29 cellular contexts compared by ENCODE assay signal in genomic region chr17:3992370-3992769, GRCh38. TPM values are rescaled to one million over a fixed set of nuclear protein-coding genes. Genes with fewer than 3 reads are reported as not detected.
A peak's percentile ranks its signal among the peaks of the same experiment; 100 is the strongest.
DNase-seq lines count a peak whose midpoint lies in the region; ATAC-seq, FAIRE-seq and TF ChIP-seq lines count a peak whose summit lies in the region.
"Had no signal": no experiment of that assay in that cellular context is flagged by ENCODE, and none has a peak within 500 bp of the region (broad histone marks: within the 10 kb centered on the region; RNA-seq: fewer than 3 reads in every experiment).

No MANE protein-coding gene starts in this region.

- TF ChIP-seq POLR2A in right lobe of liver (IDR thresholded peaks at IDR 0.05): no peak
- TF ChIP-seq POLR2A in HepG2 (IDR thresholded peaks at IDR 0.05; ENCODE audit: insufficient read depth in 1 of 2, low read depth in 2 of 2, low read length in 2 of 2): no peak

- H3K9me3 ChIP-seq in right lobe of liver: no peaks in the 10 kb centered on the region
- no peaks in the 10 kb centered on the region for H3K9me3 ChIP-seq in HepG2 (ENCODE audit: low read length)
- peaks cover 5% of the 10 kb centered on the region for H3K9me3 ChIP-seq in upper lobe of right lung
- H3K9me3 ChIP-seq in right cardiac atrium (ENCODE audit: control insufficient read depth, low read length): no peaks in the 10 kb centered on the region
- H3K9me3 ChIP-seq: BE2C had no signal

- H3K4me3 Mint-ChIP-seq in activated CD4-positive, alpha-beta memory T cell treated with anti-CD3 and anti-CD28 coated beads, Interleukin-2, amount 10 ng/mL, durations not matched to agents 7 days and 5 days: no peak overlapping the region
- H3K4me3 Mint-ChIP-seq: CD14-positive monocyte; CD4-positive, alpha-beta memory T cell; CD4-positive, CD25-positive, alpha-beta regulatory T cell; CD8-positive, alpha-beta memory T cell had no signal

- no peak overlapping the region for H3K9ac ChIP-seq in HepG2 (ENCODE audit: insufficient read depth, low read depth, low read length)
- H3K9ac ChIP-seq: BLaER1 had no signal

- no peak overlapping the region for H3K27ac Mint-ChIP-seq in activated CD4-positive, alpha-beta memory T cell treated with anti-CD3 and anti-CD28 coated beads, Interleukin-2, amount 10 ng/mL, durations not matched to agents 7 days and 5 days
- H3K27ac Mint-ChIP-seq: CD4-positive, alpha-beta memory T cell; CD8-positive, alpha-beta memory T cell had no signal

- peak; percentile 3 to 24 (median 9) for DNase-seq in right lobe of liver
- DNase-seq in HepG2 (ENCODE audit: low spot score): no peak
- DNase-seq in coronary artery (ENCODE audit: low spot score): peak; percentile 45
- DNase-seq in posterior vena cava (ENCODE audit: low spot score): peak; percentile 62
- peak; percentile 16 for DNase-seq in upper lobe of right lung
- DNase-seq in activated CD4-positive, alpha-beta T cell treated with anti-CD3 and anti-CD28 coated beads for 4 hours: no peak
- no peak for DNase-seq in activated CD4-positive, alpha-beta memory T cell treated with anti-CD3 and anti-CD28 coated beads, Interleukin-2, amount 10 ng/mL, durations not matched to agents 7 days and 5 days
- DNase-seq in right cardiac atrium: no peak
- DNase-seq: 8988T; ACHN; BE2C; C1 segment of cervical spinal cord; CD4-positive, alpha-beta memory T cell; CD4-positive, CD25-positive, alpha-beta regulatory T cell; CD8-positive, alpha-beta memory T cell; COR-L47; DMS 273 treated with DMSO at 0.1 percent for 48 hours; DMS153; DMS53; DMS79; DND-41; EL; GDM1 had no signal

- H3K27me3 ChIP-seq in right lobe of liver (no peaks in the 10 kb centered on the region), HepG2 (ENCODE audit: control insufficient read depth in 1 of 2, insufficient read depth in 2 of 2, low read length in 2 of 2) (peaks cover 0 to 3% of the 10 kb centered on the region in 2 experiments; a peak in 1 of 5 replicates), upper lobe of right lung (no peaks in the 10 kb centered on the region), right cardiac atrium (ENCODE audit: control insufficient read depth, insufficient read depth) (no peaks in the 10 kb centered on the region)
- H3K27me3 ChIP-seq: BE2C, BLaER1 had no signal

- no peak for TF ChIP-seq RAD21 in HepG2 (CRISPR knock-in tag; IDR thresholded peaks at IDR 0.05)

- CTCF ChIA-PET in HepG2 (lab: Yijun Ruan, JAX; ENCODE audit: low intra/inter-chr PET ratio, low total read pairs): no interaction called here
- CTCF ChIA-PET in activated CD4-positive, alpha-beta memory T cell treated with anti-CD3 and anti-CD28 coated beads, Interleukin-2, amount 10 ng/mL, durations not matched to agents 7 days and 5 days (lab: Charles Lee): interaction anchor here (0.7 to 2.8 kb wide), 3 partner anchors 76 to 146 kb away, joined by 3 to 10 read pairs (median 4); partner anchors contain the start of gene P2RX1

- POLR2A ChIA-PET in HepG2 (lab: Yijun Ruan, JAX): no interaction called here
- POLR2A ChIA-PET in activated CD4-positive, alpha-beta memory T cell treated with anti-CD3 and anti-CD28 coated beads, Interleukin-2, amount 10 ng/mL, durations not matched to agents 7 days and 5 days (lab: Charles Lee): interaction anchor here (0.6 kb wide), 1 partner anchor 279 kb away, joined by 3 read pairs; no protein-coding TSS in a partner anchor

- H3K4me2 ChIP-seq in HepG2 (ENCODE audit: low read depth, low read length): no peak overlapping the region
- H3K4me2 ChIP-seq: BLaER1 had no signal

- no peaks in the 10 kb centered on the region for H3K79me2 ChIP-seq in HepG2 (ENCODE audit: insufficient read depth, low read length)

- no peak for FAIRE-seq in HepG2 (lab: Jason Lieb, UNC)
- FAIRE-seq: A204.1, GM12878, GM12892, GM18507 had no signal

- H3K4me1 ChIP-seq in right lobe of liver (no peaks in the 10 kb centered on the region), HepG2 (ENCODE audit: insufficient read depth, low read length) (peaks cover 20% of the 10 kb centered on the region), upper lobe of right lung (no peaks in the 10 kb centered on the region), right cardiac atrium (ENCODE audit: control insufficient read depth, insufficient read depth, low read length) (no peaks in the 10 kb centered on the region)
- H3K4me1 ChIP-seq: BE2C, BLaER1 had no signal

- TF ChIP-seq CTCF in right lobe of liver (IDR thresholded peaks at IDR 0.05) (no peak), HepG2 (CRISPR knock-in tag; IDR thresholded peaks at IDR 0.05) (no peak), coronary artery (IDR thresholded peaks at IDR 0.05) (no peak), upper lobe of right lung (IDR thresholded peaks at IDR 0.05) (no peak)

- no peak overlapping the region for H2AFZ ChIP-seq in HepG2 (ENCODE audit: low read length)

- H4K20me1 ChIP-seq in HepG2 (ENCODE audit: insufficient read depth, low read length): no peaks in the 10 kb centered on the region
- H4K20me1 ChIP-seq: BLaER1 had no signal

- peaks cover 7% of the 10 kb centered on the region for H3K9me3 Mint-ChIP-seq in activated CD4-positive, alpha-beta memory T cell treated with anti-CD3 and anti-CD28 coated beads, Interleukin-2, amount 10 ng/mL, durations not matched to agents 7 days and 5 days

- in situ Hi-C loops in HepG2 (cut with HindIII; ENCODE audit: extremely low pct_ligation_motif_present, low pct_unique_long_range_greater_than_20kb): no loop called here

- no peak for TF ChIP-seq EP300 in HepG2 (IDR thresholded peaks at IDR 0.05; ENCODE audit: low read depth in 2 of 2, low read length in 2 of 2)
- TF ChIP-seq EP300 in HepG2 (CRISPR knock-in tag; IDR thresholded peaks at IDR 0.05; ENCODE audit: borderline replicate concordance): no peak

- intact Hi-C loops in right lobe of liver (cut with DNase I): no loop called here
- intact Hi-C loops in HepG2 (cut with micrococcal nuclease; ENCODE audit: unreplicated experiment): no loop called here
- intact Hi-C loops in posterior vena cava (cut with DNase I): no loop called here
- intact Hi-C loops in upper lobe of right lung (cut with DNase I): no loop called here
- intact Hi-C loops in right cardiac atrium (cut with DNase I): no loop called here

- no peaks in the 10 kb centered on the region for H3K36me3 Mint-ChIP-seq in activated CD4-positive, alpha-beta memory T cell treated with anti-CD3 and anti-CD28 coated beads, Interleukin-2, amount 10 ng/mL, durations not matched to agents 7 days and 5 days (ENCODE audit: low read depth)
- H3K36me3 Mint-ChIP-seq: CD14-positive monocyte; CD4-positive, alpha-beta memory T cell; CD4-positive, CD25-positive, alpha-beta regulatory T cell had no signal

- ATAC-seq in right lobe of liver (no peak), HepG2 (no peak), upper lobe of right lung (no peak), right cardiac atrium (no peak)
- ATAC-seq: GM12878 had no signal

- no peaks in the 10 kb centered on the region for H3K36me3 ChIP-seq in right lobe of liver
- H3K36me3 ChIP-seq in HepG2 (replicated peaks in 1 of 2; ENCODE audit: control insufficient read depth in 1 of 2, insufficient read depth in 2 of 2, low read length in 2 of 2): no peaks in the 10 kb centered on the region
- no peaks in the 10 kb centered on the region for H3K36me3 ChIP-seq in upper lobe of right lung
- H3K36me3 ChIP-seq: BE2C, BLaER1 had no signal

- WGBS in right lobe of liver (ENCODE audit: insufficient coverage, low coverage, low lambda C conversion rate, missing lambda C conversion rate): 76% methylated on average over 5 of the region's 5 CpGs
- 53% methylated on average over 5 of the region's 5 CpGs for WGBS in HepG2 (ENCODE audit: low lambda C conversion rate)
- 92% methylated on average over 5 of the region's 5 CpGs for WGBS in right cardiac atrium

- no peak overlapping the region for H3K4me3 ChIP-seq in right lobe of liver
- no peak overlapping the region for H3K4me3 ChIP-seq in HepG2 (replicated peaks in 1 of 3; ENCODE audit: insufficient read depth in 1 of 3, low read depth in 2 of 3, low read length in 3 of 3)
- no peak overlapping the region for H3K4me3 ChIP-seq in coronary artery
- no peak overlapping the region for H3K4me3 ChIP-seq in upper lobe of right lung
- H3K4me3 ChIP-seq in right cardiac atrium (ENCODE audit: low read length): no peak overlapping the region
- H3K4me3 ChIP-seq: BLaER1, GM12878 had no signal

- H3K4me1 Mint-ChIP-seq in activated CD4-positive, alpha-beta memory T cell treated with anti-CD3 and anti-CD28 coated beads, Interleukin-2, amount 10 ng/mL, durations not matched to agents 7 days and 5 days: no peaks in the 10 kb centered on the region
- H3K4me1 Mint-ChIP-seq: CD4-positive, CD25-positive, alpha-beta regulatory T cell; CD8-positive, alpha-beta memory T cell had no signal

- peaks cover 28% of the 10 kb centered on the region for H3K27me3 Mint-ChIP-seq in activated CD4-positive, alpha-beta memory T cell treated with anti-CD3 and anti-CD28 coated beads, Interleukin-2, amount 10 ng/mL, durations not matched to agents 7 days and 5 days

- no TSS peak for BruUV-seq in HepG2 (replicated peaks; lab: Mats Ljungman, UMichigan)

- H3K27ac ChIP-seq in right lobe of liver: no peak overlapping the region
- no peak overlapping the region for H3K27ac ChIP-seq in HepG2 (ENCODE audit: extremely low read length, insufficient read depth, low read length)
- no peak overlapping the region for H3K27ac ChIP-seq in coronary artery
- H3K27ac ChIP-seq in upper lobe of right lung: no peak overlapping the region
- no peak overlapping the region for H3K27ac ChIP-seq in right cardiac atrium (ENCODE audit: low read length)
- H3K27ac ChIP-seq: BLaER1 had no signal

RNA-seq across cellular contexts. Expression of gene ATP2A3, which starts 28.1 kb away (rescaled TPM):
- 1 to 10 TPM; 1.5 to 4.3 (median 2.3) TPM for total RNA-seq in right lobe of liver
- total RNA-seq in HepG2 (2016; rRNA removed; fragmentation: Illumina TruSeq; extraction: Trizol): not detected in 2 replicates
- total RNA-seq in HepG2 (2016; cell fraction: cytosol; rRNA removed; fragmentation: Illumina TruSeq; extraction: Trizol; ENCODE audit: low read depth): not detected in 2 replicates
- total RNA-seq in HepG2 (2016; cell fraction: insoluble cytoplasmic fraction; rRNA removed; fragmentation: Illumina TruSeq; extraction: Trizol): not detected in 2 replicates
- not detected in 2 replicates for total RNA-seq in HepG2 (2016; cell fraction: membrane; rRNA removed; fragmentation: Illumina TruSeq; extraction: Trizol)
- total RNA-seq in HepG2 (2016; cell fraction: nucleus; rRNA removed; fragmentation: Illumina TruSeq; extraction: Trizol): not detected in 2 replicates
- polyA plus RNA-seq in HepG2 (2011; rRNA removed): 0.07 and 0.10 TPM in 2 replicates
- polyA plus RNA-seq in HepG2 (2011; cell fraction: cytosol; rRNA removed): 0.03 and 0.14 TPM in 2 replicates
- 0.16 and 0.40 TPM in 2 replicates for polyA plus RNA-seq in HepG2 (2011; cell fraction: nucleus; rRNA removed)
- 0.15 and 0.25 TPM in 2 replicates for polyA plus RNA-seq in HepG2 (2012)
- not detected in 2 replicates for polyA plus RNA-seq in HepG2 (2016; cell fraction: cytosol; fragmentation: Illumina TruSeq; extraction: Trizol; ENCODE audit: low read depth)
- polyA plus RNA-seq in HepG2 (2016; cell fraction: insoluble cytoplasmic fraction; fragmentation: Illumina TruSeq; extraction: Trizol; ENCODE audit: low read depth): not detected in 2 replicates
- polyA plus RNA-seq in HepG2 (2016; cell fraction: membrane; fragmentation: Illumina TruSeq; extraction: Trizol; ENCODE audit: low read depth): not detected in 2 replicates
- not detected in 2 replicates for polyA plus RNA-seq in HepG2 (2016; cell fraction: nucleus; fragmentation: Illumina TruSeq; extraction: Trizol; ENCODE audit: insufficient read depth, low read depth)
- polyA minus RNA-seq in HepG2 (2011; rRNA and poly(A)+ RNA removed; ENCODE audit: low replicate concordance): 0.52 and 1.2 TPM in 2 replicates
- polyA minus RNA-seq in HepG2 (2011; cell fraction: cytosol; rRNA and poly(A)+ RNA removed): not detected in 2 replicates
- polyA minus RNA-seq in HepG2 (2011; cell fraction: nucleus; rRNA and poly(A)+ RNA removed): 0.13 TPM in 1 of 2 replicates, not detected in the other
- total RNA-seq in posterior vena cava: 10 to 100 TPM; 27.5 to 27.7 TPM
- 44.4 TPM for total RNA-seq in upper lobe of right lung
- total RNA-seq in activated CD4-positive, alpha-beta memory T cell treated with anti-CD3 and anti-CD28 coated beads, Interleukin-2, amount 10 ng/mL, durations not matched to agents 7 days and 5 days: 100 to 1,000 TPM; 290 to 291 TPM
- 10 to 100 TPM; 10.5 to 16.6 (median 15.5) TPM for total RNA-seq in right cardiac atrium
- polyA plus RNA-seq in right cardiac atrium: 7.9 TPM

Comparison
In these comparisons a context has a peak if more than half of its experiments do, and no peak if none do; other contexts are left out.
1. DNase-seq: peak in right lobe of liver (3 of 3), coronary artery (single experiment), posterior vena cava (single experiment) and upper lobe of right lung (single experiment); none in HepG2 (single experiment), activated CD4-positive, alpha-beta T cell treated with anti-CD3 and anti-CD28 coated beads for 4 hours (0 of 2), activated CD4-positive, alpha-beta memory T cell treated with anti-CD3 and anti-CD28 coated beads, Interleukin-2, amount 10 ng/mL, durations not matched to agents 7 days and 5 days (single experiment) and right cardiac atrium (0 of 3).